Comparison of ENCODE assay signal across 8 cellular contexts in genomic region chr19:6126335-6126974, GRCh38. TPM values are rescaled to one million over a fixed set of nuclear protein-coding genes. Genes with fewer than 3 reads are reported as not detected.
DNase-seq lines count a peak whose midpoint lies in the region; ATAC-seq and FAIRE-seq lines count a peak whose summit lies in the region.

No MANE protein-coding gene starts in this region.

- no peaks in the 10 kb centered on the region for H3K36me3 Mint-ChIP-seq in T-helper 17 cell (ENCODE audit: low read depth)

- peaks cover 6% of the 10 kb centered on the region for H3K4me1 Mint-ChIP-seq in T-helper 17 cell

- peak; percentile 94 for FAIRE-seq in GM18507 (lab: Jason Lieb, UNC)

- H3K27ac Mint-ChIP-seq in T-helper 17 cell = no peak overlapping the region

- peak; percentile 41 for DNase-seq in AG20443 (ENCODE audit: low spot score)
- DNase-seq in GM18507 (ENCODE audit: extremely low spot score, insufficient read length, low read depth) = peak; percentile 32
- peak; percentile 63 for DNase-seq in NCI-H146 (lab: John Stamatoyannopoulos, UW)
- DNase-seq in T-helper 17 cell = no peak
- DNase-seq in iPS-NIHi7 (ENCODE audit: extremely low spot score) = peak; percentile 38
- no peak for DNase-seq in amniotic stem cell (lab: John Stamatoyannopoulos, UW)
- DNase-seq in stimulated activated naive CD4-positive, alpha-beta T cell treated with Interleukin-2 at 50 U/mL for 16 hours (lab: John Stamatoyannopoulos, UW) = no peak

- H3K27me3 Mint-ChIP-seq in T-helper 17 cell = no peaks in the 10 kb centered on the region

- peak; percentile 68 for ATAC-seq in T-helper 17 cell
- no peak for ATAC-seq in GM19324 (IDR thresholded peaks at IDR 0.05; ENCODE audit: low FRiP score, unreplicated experiment)

- no peaks in the 10 kb centered on the region for H3K9me3 ChIP-seq in T-helper 17 cell (ENCODE audit: control insufficient read depth, low read length, poor library complexity, severe bottlenecking)

- H3K4me3 Mint-ChIP-seq in T-helper 17 cell = no peak overlapping the region

RNA-seq across cellular contexts. Expression of gene ACSBG2, which starts 9.0 kb away (rescaled TPM):
- not detected for total RNA-seq in T-helper 17 cell

RNA-seq across cellular contexts. Expression of gene RFX2, which starts 16.2 kb away (rescaled TPM):
- 10 to 100 TPM in 1 of 2 donors, 1 to 10 TPM in 1; 9.0 to 23.3 TPM for total RNA-seq in T-helper 17 cell

Comparison
In these comparisons a context has a peak if more than half of its experiments do, and no peak if none do; other contexts are left out.
1. DNase-seq: peak in AG20443 (single experiment), GM18507 (single experiment), NCI-H146 (single experiment) and iPS-NIHi7 (single experiment); none in T-helper 17 cell (0 of 3), amniotic stem cell (single experiment) and stimulated activated naive CD4-positive, alpha-beta T cell treated with Interleukin-2 at 50 U/mL for 16 hours (single experiment).